17 cellular contexts compared by ENCODE assay signal in the genomic region with DNA sequence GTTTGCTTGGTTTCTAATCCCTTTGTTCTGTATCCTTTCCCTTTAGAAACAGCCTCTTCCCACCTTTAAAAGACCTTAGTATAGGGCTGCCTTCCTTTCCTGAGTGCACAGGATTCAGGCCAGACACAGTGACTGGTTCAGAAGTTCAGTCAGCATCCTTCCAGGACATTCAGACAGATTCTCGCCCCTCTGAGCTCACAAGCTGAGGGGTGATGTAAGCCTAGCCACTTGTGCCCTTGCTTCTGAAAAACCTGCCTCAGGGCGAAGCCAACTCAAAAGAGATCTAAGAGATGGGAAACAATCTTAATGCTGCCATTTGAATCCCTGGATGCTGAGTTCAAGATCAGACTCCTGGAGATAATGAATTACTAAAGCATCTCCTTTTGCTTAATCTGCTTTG.
"Had no signal": no experiment of that assay in that cellular context is flagged by ENCODE, and none has a peak within 500 bp of the region (broad histone marks: within the 10 kb centered on the region; RNA-seq: fewer than 3 reads in every experiment).

No MANE protein-coding gene starts in this region.

- H3K27me3 ChIP-seq: Peyer's patch had no signal

- H3K4me1 ChIP-seq: Peyer's patch had no signal

- H3K9me3 ChIP-seq: Peyer's patch had no signal

- ATAC-seq: activated CD8-positive, alpha-beta memory T cell treated with anti-CD3 and anti-CD28 coated beads, Interleukin-2, amount 10 ng/mL, durations not matched to agents 7 days and 5 days; activated T-cell treated with anti-CD3 and anti-CD28 coated beads, Interleukin-2, amount 50 U/mL, for 4 hours had no signal

- DNase-seq: activated B cell treated with CpG ODN at 0.5 μM for 24 hours; activated CD4-positive, alpha-beta T cell treated with anti-CD3 and anti-CD28 coated beads for 1 hour; activated CD4-positive, alpha-beta T cell treated with anti-CD3 and anti-CD28 coated beads, Interleukin-2, amount 50 U/mL, for 48 hours; activated CD8-positive, alpha-beta memory T cell treated with anti-CD3 and anti-CD28 coated beads, Interleukin-2, amount 10 ng/mL, durations not matched to agents 7 days and 5 days; activated gamma-delta T cell; activated naive CD4-positive, alpha-beta T cell treated with anti-CD3 and anti-CD28 coated beads, Interleukin-2, amount 10 ng/mL, durations not matched to agents 7 days and 5 days; activated naive CD8-positive, alpha-beta T cell treated with anti-CD3 and anti-CD28 coated beads for 36 hours; activated T-cell treated with anti-CD3 and anti-CD28 coated beads, Interleukin-2, amount 50 U/mL, for 4 hours; caudate nucleus; KG1; NCI-H1092; NCI-H1417; NCI-H2029; NCI-H510A treated with DMSO at 0.1 percent for 48 hours; NCI-H69; Peyer's patch; SHP77 treated with DMSO at 0.1 percent for 48 hours had no signal

- H3K4me3 ChIP-seq: Peyer's patch had no signal

- H3K36me3 ChIP-seq: Peyer's patch had no signal

- H3K27ac ChIP-seq: Peyer's patch had no signal
